Comparison of ENCODE assay signal across 14 cellular contexts in genomic region chr2:113158884-113159553, GRCh38. TPM values are rescaled to one million over a fixed set of nuclear protein-coding genes. Genes with fewer than 3 reads are reported as not detected.
DNase-seq lines count a peak whose midpoint lies in the region; ATAC-seq, FAIRE-seq and TF ChIP-seq lines count a peak whose summit lies in the region.
"Had no signal": no experiment of that assay in that cellular context is flagged by ENCODE, and none has a peak within 500 bp of the region (broad histone marks: within the 10 kb centered on the region; RNA-seq: fewer than 3 reads in every experiment).

No MANE protein-coding gene starts in this region.

- in situ Hi-C loops in HepG2 (cut with HindIII; ENCODE audit: extremely low pct_ligation_motif_present, low pct_unique_long_range_greater_than_20kb): no loop called here

- H3K27me3 ChIP-seq in ACC112 (ENCODE audit: insufficient read depth, low read length): no peaks in the 10 kb centered on the region
- H3K27me3 ChIP-seq in adrenal gland: no peaks in the 10 kb centered on the region
- no peaks in the 10 kb centered on the region; a peak in 1 of 5 replicates for H3K27me3 ChIP-seq in HepG2 (ENCODE audit: control insufficient read depth in 1 of 2, insufficient read depth in 2 of 2, low read length in 2 of 2)
- H3K27me3 ChIP-seq: upper lobe of right lung had no signal

- WGBS in adrenal gland, 4 donors: 75 to 77% (median 76%) methylated on average over 4 of the region's 4 CpGs
- 56% methylated on average over 4 of the region's 4 CpGs for WGBS in HepG2 (ENCODE audit: low lambda C conversion rate)

- no peaks in the 10 kb centered on the region for H4K20me1 ChIP-seq in HepG2 (ENCODE audit: insufficient read depth, low read length)

- peak overlapping the region; percentile 76 for H3K4me3 ChIP-seq in ACC112 (ENCODE audit: low read depth, low read length)
- no peak overlapping the region for H3K4me3 ChIP-seq in adrenal gland
- no peak overlapping the region for H3K4me3 ChIP-seq in HepG2 (replicated peaks in 1 of 3; ENCODE audit: insufficient read depth in 1 of 3, low read depth in 2 of 3, low read length in 3 of 3)

- H3K4me2 ChIP-seq in HepG2 (ENCODE audit: low read depth, low read length): peak overlapping the region; percentile 96; the same call in 1 of the 2 replicates

- intact Hi-C loops in adrenal gland (cut with DNase I) (no loop called here), HepG2 (cut with micrococcal nuclease; ENCODE audit: unreplicated experiment) (no loop called here)

- H3K4me1 ChIP-seq in ACC112 (ENCODE audit: control insufficient read depth, insufficient read depth, low read length, unreplicated experiment) (peaks cover 21% of the 10 kb centered on the region), adrenal gland (replicated peaks in 1 of 2) (peaks cover 8 to 11% of the 10 kb centered on the region in 2 donors), HepG2 (ENCODE audit: insufficient read depth, low read length) (peaks cover 47% of the 10 kb centered on the region)

- TSS peak; percentile 57 for BruUV-seq in HepG2 (replicated peaks; lab: Mats Ljungman, UMichigan)

- TF ChIP-seq POLR2A in adrenal gland (IDR thresholded peaks at IDR 0.05) (no peak), HepG2 (IDR thresholded peaks at IDR 0.05; ENCODE audit: insufficient read depth in 1 of 2, low read depth in 2 of 2, low read length in 2 of 2) (no peak)

- peak overlapping the region; percentile 73 for H3K27ac ChIP-seq in ACC112 (ENCODE audit: low read depth, low read length)
- H3K27ac ChIP-seq in adrenal gland: peak overlapping the region in 4 of 5 donors; percentile 14 to 94 (median 90)
- H3K27ac ChIP-seq in HepG2 (ENCODE audit: extremely low read length, insufficient read depth, low read length): no peak overlapping the region
- H3K27ac ChIP-seq: HL-60, upper lobe of right lung had no signal

- POLR2A ChIA-PET in HepG2 (lab: Yijun Ruan, JAX): interaction anchor here (0.7 to 5.3 kb wide), 7 partner anchors 8 to 40 kb away, joined by 3 to 103 read pairs (median 36); partner anchors contain the start of gene PSD4

- no peak overlapping the region for H3K9ac ChIP-seq in HepG2 (ENCODE audit: insufficient read depth, low read depth, low read length)

- TF ChIP-seq CTCF in adrenal gland (IDR thresholded peaks at IDR 0.05) (no peak), HepG2 (CRISPR knock-in tag; IDR thresholded peaks at IDR 0.05) (no peak)

- TF ChIP-seq EP300 in HepG2 (IDR thresholded peaks at IDR 0.05; ENCODE audit: low read depth in 2 of 2, low read length in 2 of 2) (no peak), HepG2 (CRISPR knock-in tag; IDR thresholded peaks at IDR 0.05; ENCODE audit: borderline replicate concordance) (no peak)

- DNase-seq in HCEC 1CT (peak; percentile 81), adrenal gland (peak in 1 of 7 donors; percentile 35), HepG2 (ENCODE audit: low spot score) (no peak), UCSD-AML1 (lab: John Stamatoyannopoulos, UW; ENCODE audit: unreplicated experiment) (no peak), GM19240 (ENCODE audit: insufficient read length, low spot score) (no peak)
- DNase-seq: activated CD4-positive, alpha-beta T cell treated with anti-CD3 and anti-CD28 coated beads for 48 hours; C1 segment of cervical spinal cord; SW 1271; upper lobe of right lung had no signal

- H3K79me2 ChIP-seq in ACC112 (ENCODE audit: control insufficient read depth, insufficient read depth, low read length, unreplicated experiment): no peaks in the 10 kb centered on the region
- no peaks in the 10 kb centered on the region for H3K79me2 ChIP-seq in HepG2 (ENCODE audit: insufficient read depth, low read length)

- H2AFZ ChIP-seq in ACC112 (ENCODE audit: low read length, unreplicated experiment) (no peak overlapping the region), HepG2 (ENCODE audit: low read length) (no peak overlapping the region)

- ATAC-seq in HepG2 (no peak), GM18517 (IDR thresholded peaks at IDR 0.05; ENCODE audit: unreplicated experiment) (no peak), HG03432 (IDR thresholded peaks at IDR 0.05; ENCODE audit: unreplicated experiment) (no peak)
- ATAC-seq: upper lobe of right lung had no signal

- TF ChIP-seq RAD21 in HepG2 (CRISPR knock-in tag; IDR thresholded peaks at IDR 0.05): no peak

- no peak for FAIRE-seq in HepG2 (lab: Jason Lieb, UNC)

- H3K9me3 ChIP-seq in adrenal gland (replicated peaks in 1 of 3) (no peaks in the 10 kb centered on the region), HepG2 (ENCODE audit: low read length) (no peaks in the 10 kb centered on the region)
- H3K9me3 ChIP-seq: upper lobe of right lung had no signal

- H3K36me3 ChIP-seq in ACC112 (ENCODE audit: insufficient read depth, low read length): no peaks in the 10 kb centered on the region
- no peaks in the 10 kb centered on the region for H3K36me3 ChIP-seq in adrenal gland (replicated peaks in 1 of 2)
- H3K36me3 ChIP-seq in HepG2 (replicated peaks in 1 of 2; ENCODE audit: control insufficient read depth in 1 of 2, insufficient read depth in 2 of 2, low read length in 2 of 2): no peaks in the 10 kb centered on the region
- H3K36me3 ChIP-seq: upper lobe of right lung had no signal

- CTCF ChIA-PET in HepG2 (lab: Yijun Ruan, JAX; ENCODE audit: low intra/inter-chr PET ratio, low total read pairs): no interaction called here

TF ChIP-seq in HepG2, 621 proteins besides CTCF, POLR2A, EP300 and RAD21 (continues in another document):
- TF ChIP-seq XRCC5 (optimal IDR thresholded peaks at IDR 0.05; ENCODE audit: low read length): peak; percentile 20

RNA-seq across cellular contexts. Expression of gene PSD4, which starts 14.8 kb away (rescaled TPM):
- 100 to 1,000 TPM in 4 of 8 donors, 10 to 100 TPM in 4; 62.7 to 164 (median 93.5) TPM for total RNA-seq in adrenal gland
- 10 to 100 TPM; 21.1 to 60.2 (median 31.8) TPM for polyA plus RNA-seq in adrenal gland
- 8.6 and 9.4 TPM in 2 replicates for total RNA-seq in HepG2 (2016; rRNA removed; fragmentation: Illumina TruSeq; extraction: Trizol)
- 1.8 and 2.1 TPM in 2 replicates for total RNA-seq in HepG2 (2016; cell fraction: cytosol; rRNA removed; fragmentation: Illumina TruSeq; extraction: Trizol; ENCODE audit: low read depth)
- total RNA-seq in HepG2 (2016; cell fraction: insoluble cytoplasmic fraction; rRNA removed; fragmentation: Illumina TruSeq; extraction: Trizol): 6.4 and 9.6 TPM in 2 replicates
- 4.3 and 5.2 TPM in 2 replicates for total RNA-seq in HepG2 (2016; cell fraction: membrane; rRNA removed; fragmentation: Illumina TruSeq; extraction: Trizol)
- 10.2 and 10.4 TPM in 2 replicates for total RNA-seq in HepG2 (2016; cell fraction: nucleus; rRNA removed; fragmentation: Illumina TruSeq; extraction: Trizol)
- 5.8 and 9.1 TPM in 2 replicates for polyA plus RNA-seq in HepG2 (2011; rRNA removed)
- 4.3 and 4.7 TPM in 2 replicates for polyA plus RNA-seq in HepG2 (2011; cell fraction: cytosol; rRNA removed)
- 34.6 and 36.0 TPM in 2 replicates for polyA plus RNA-seq in HepG2 (2011; cell fraction: nucleus; rRNA removed)
- polyA plus RNA-seq in HepG2 (2012): 9.7 and 12.9 TPM in 2 replicates
- polyA plus RNA-seq in HepG2 (2016; cell fraction: cytosol; fragmentation: Illumina TruSeq; extraction: Trizol; ENCODE audit: low read depth): 1.3 TPM in 2 replicates
- 4.3 and 6.8 TPM in 2 replicates for polyA plus RNA-seq in HepG2 (2016; cell fraction: insoluble cytoplasmic fraction; fragmentation: Illumina TruSeq; extraction: Trizol; ENCODE audit: low read depth)
- 3.3 TPM in 2 replicates for polyA plus RNA-seq in HepG2 (2016; cell fraction: membrane; fragmentation: Illumina TruSeq; extraction: Trizol; ENCODE audit: low read depth)
- 14.7 and 15.0 TPM in 2 replicates for polyA plus RNA-seq in HepG2 (2016; cell fraction: nucleus; fragmentation: Illumina TruSeq; extraction: Trizol; ENCODE audit: insufficient read depth, low read depth)
- polyA minus RNA-seq in HepG2 (2011; rRNA and poly(A)+ RNA removed; ENCODE audit: low replicate concordance): 3.6 and 13.9 TPM in 2 replicates
- polyA minus RNA-seq in HepG2 (2011; cell fraction: cytosol; rRNA and poly(A)+ RNA removed): 5.2 and 5.3 TPM in 2 replicates
- 11.6 and 16.2 TPM in 2 replicates for polyA minus RNA-seq in HepG2 (2011; cell fraction: nucleus; rRNA and poly(A)+ RNA removed)

RNA-seq across cellular contexts. Expression of gene IL1RN, which starts 31.6 kb away (rescaled TPM):
- total RNA-seq in adrenal gland (1 to 10 TPM in 4 of 8 donors, under 1 TPM in 2, not detected in 2; 0.42 to 6.1 (median 1.1) TPM), HepG2 (2016; rRNA removed; fragmentation: Illumina TruSeq; extraction: Trizol) (21.1 and 21.2 TPM in 2 replicates)
- polyA plus RNA-seq in adrenal gland (1 to 10 TPM; 1.4 to 2.6 (median 2.5) TPM), HepG2 (2011; rRNA removed) (101 and 142 TPM in 2 replicates)
- total RNA-seq in HepG2 (2016; cell fraction: cytosol; rRNA removed; fragmentation: Illumina TruSeq; extraction: Trizol; ENCODE audit: low read depth): 6.3 and 8.3 TPM in 2 replicates
- total RNA-seq in HepG2 (2016; cell fraction: insoluble cytoplasmic fraction; rRNA removed; fragmentation: Illumina TruSeq; extraction: Trizol): 21.0 and 24.7 TPM in 2 replicates
- total RNA-seq in HepG2 (2016; cell fraction: membrane; rRNA removed; fragmentation: Illumina TruSeq; extraction: Trizol): 18.1 and 19.8 TPM in 2 replicates
- 16.3 and 16.9 TPM in 2 replicates for total RNA-seq in HepG2 (2016; cell fraction: nucleus; rRNA removed; fragmentation: Illumina TruSeq; extraction: Trizol)
- polyA plus RNA-seq in HepG2 (2011; cell fraction: cytosol; rRNA removed): 92.3 and 115 TPM in 2 replicates
- polyA plus RNA-seq in HepG2 (2011; cell fraction: nucleus; rRNA removed): 29.8 and 45.4 TPM in 2 replicates
- 96.1 and 98.3 TPM in 2 replicates for polyA plus RNA-seq in HepG2 (2012)
- 12.2 and 14.7 TPM in 2 replicates for polyA plus RNA-seq in HepG2 (2016; cell fraction: cytosol; fragmentation: Illumina TruSeq; extraction: Trizol; ENCODE audit: low read depth)
- 46.6 and 48.4 TPM in 2 replicates for polyA plus RNA-seq in HepG2 (2016; cell fraction: insoluble cytoplasmic fraction; fragmentation: Illumina TruSeq; extraction: Trizol; ENCODE audit: low read depth)
- polyA plus RNA-seq in HepG2 (2016; cell fraction: membrane; fragmentation: Illumina TruSeq; extraction: Trizol; ENCODE audit: low read depth): 32.1 and 33.8 TPM in 2 replicates
- polyA plus RNA-seq in HepG2 (2016; cell fraction: nucleus; fragmentation: Illumina TruSeq; extraction: Trizol; ENCODE audit: insufficient read depth, low read depth): 23.4 and 24.9 TPM in 2 replicates
- polyA minus RNA-seq in HepG2 (2011; rRNA and poly(A)+ RNA removed; ENCODE audit: low replicate concordance): 0.42 and 94.0 TPM in 2 replicates
- polyA minus RNA-seq in HepG2 (2011; cell fraction: cytosol; rRNA and poly(A)+ RNA removed): 35.5 and 37.1 TPM in 2 replicates
- polyA minus RNA-seq in HepG2 (2011; cell fraction: nucleus; rRNA and poly(A)+ RNA removed): 29.4 and 42.8 TPM in 2 replicates
- total RNA-seq: renal cortical epithelial cell had no signal
